Comparison of ENCODE assay signal across 26 cellular contexts in the genomic region with DNA sequence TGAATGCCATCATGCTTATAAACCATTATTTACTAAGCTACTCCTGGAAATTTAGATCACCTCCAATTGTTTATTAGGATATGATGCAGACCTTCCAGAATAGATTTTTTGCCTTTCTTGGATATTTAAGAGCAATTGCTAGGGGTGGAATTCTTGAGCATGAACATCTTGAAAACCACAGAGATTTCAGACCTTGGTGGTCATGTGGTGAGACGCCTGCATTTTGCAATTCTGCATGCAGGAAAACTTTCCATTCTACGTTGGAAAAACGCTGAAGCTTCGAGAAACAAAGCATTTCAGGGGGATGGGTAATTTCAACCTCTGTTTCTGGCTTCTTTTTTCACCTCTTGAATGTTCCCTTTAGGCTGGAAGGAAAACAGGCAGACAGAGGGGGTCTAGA.
DNase-seq lines count a peak whose midpoint lies in the region; ATAC-seq and TF ChIP-seq lines count a peak whose summit lies in the region.
"Had no signal": no experiment of that assay in that cellular context is flagged by ENCODE, and none has a peak within 500 bp of the region (broad histone marks: within the 10 kb centered on the region; RNA-seq: fewer than 3 reads in every experiment).

No MANE protein-coding gene starts in this region.

- 0 out of 2 replicates have a peak overlapping the region, but pooled peaks have one; percentile 7 for H3K4me3 Mint-ChIP-seq in HFFc6
- no peak overlapping the region for H3K4me3 Mint-ChIP-seq in mesothelial cell of epicardium
- no peak overlapping the region for H3K4me3 Mint-ChIP-seq in naive thymus-derived CD4-positive, alpha-beta T cell
- H3K4me3 Mint-ChIP-seq: activated CD8-positive, alpha-beta T cell treated with anti-CD3 and anti-CD28 coated beads for 36 hours; activated naive CD8-positive, alpha-beta T cell; activated T-cell treated with anti-CD3 and anti-CD28 coated beads, Interleukin-2, amount 50 U/mL, for 4 hours; CD8-positive, alpha-beta T cell; immature natural killer cell had no signal

- CTCF ChIA-PET in AG04450 (lab: Charles Lee): interaction anchor here (0.7 to 1.1 kb wide), 2 partner anchors 10 to 529 kb away, joined by 3 read pairs; no protein-coding TSS in a partner anchor
- CTCF ChIA-PET in naive thymus-derived CD4-positive, alpha-beta T cell (lab: Charles Lee): no interaction called here

- no peaks in the 10 kb centered on the region for H3K4me1 ChIP-seq in naive thymus-derived CD4-positive, alpha-beta T cell (ENCODE audit: control insufficient read depth in 2 of 2, insufficient read depth in 2 of 2, low read length in 2 of 2)
- no peaks in the 10 kb centered on the region for H3K4me1 ChIP-seq in ovary (ENCODE audit: insufficient read depth)
- H3K4me1 ChIP-seq: A549, heart left ventricle, uterus had no signal

- H3K27ac Mint-ChIP-seq in HFFc6: peak overlapping the region; percentile 20; the same call in 1 of the 2 replicates
- H3K27ac Mint-ChIP-seq in mesothelial cell of epicardium: peak overlapping the region; percentile 23
- H3K27ac Mint-ChIP-seq in naive thymus-derived CD4-positive, alpha-beta T cell: no peak overlapping the region
- H3K27ac Mint-ChIP-seq: activated CD8-positive, alpha-beta T cell treated with anti-CD3 and anti-CD28 coated beads for 36 hours; activated naive CD8-positive, alpha-beta T cell; CD8-positive, alpha-beta T cell had no signal

- H3K4me1 Mint-ChIP-seq in HFFc6 (ENCODE audit: low read depth) (peaks cover 50% of the 10 kb centered on the region), mesothelial cell of epicardium (peaks cover 27% of the 10 kb centered on the region)
- peaks cover 0 to 9% (median 0%) of the 10 kb centered on the region in 7 donors for H3K4me1 Mint-ChIP-seq in naive thymus-derived CD4-positive, alpha-beta T cell

- POLR2A ChIA-PET in AG04450 (lab: Yijun Ruan, JAX): interaction anchor here (0.6 kb wide), 2 partner anchors 277 to 868 kb away, joined by 4 read pairs; no protein-coding TSS in a partner anchor
- POLR2A ChIA-PET in naive thymus-derived CD4-positive, alpha-beta T cell (lab: Charles Lee): no interaction called here

- H3K9me3 Mint-ChIP-seq in HFFc6 (peaks cover 12% of the 10 kb centered on the region; the same call in 1 of the 2 replicates), mesothelial cell of epicardium (peaks cover 29% of the 10 kb centered on the region)
- peaks cover 2 to 74% (median 27%) of the 10 kb centered on the region in 11 donors for H3K9me3 Mint-ChIP-seq in naive thymus-derived CD4-positive, alpha-beta T cell

- H3K27ac ChIP-seq in AG04450 (ENCODE audit: low read depth, low read length) (no peak overlapping the region), ovary (no peak overlapping the region)
- no peak overlapping the region for H3K27ac ChIP-seq in naive thymus-derived CD4-positive, alpha-beta T cell (ENCODE audit: low read depth, low read length)
- H3K27ac ChIP-seq: A549, heart left ventricle, uterus had no signal

- TF ChIP-seq CTCF in AG04450 (IDR thresholded peaks at IDR 0.05; ENCODE audit: low read depth, low read length) (no peak), HFFc6 (IDR thresholded peaks at IDR 0.05) (no peak), choroid plexus epithelial cell (conservative IDR thresholded peaks at IDR 0.05; ENCODE audit: low read depth, low read length) (no peak), mesothelial cell of epicardium (IDR thresholded peaks at IDR 0.05; ENCODE audit: unreplicated experiment) (no peak), ovary (IDR thresholded peaks at IDR 0.05) (no peak)

- intact Hi-C loops in naive thymus-derived CD4-positive, alpha-beta T cell (cut with micrococcal nuclease): no loop called here
- intact Hi-C loops in ovary (cut with DNase I): no loop called here

- no peaks in the 10 kb centered on the region for H3K9me3 ChIP-seq in AG04450 (ENCODE audit: control insufficient read depth, insufficient read depth, low read length)
- no peaks in the 10 kb centered on the region for H3K9me3 ChIP-seq in naive thymus-derived CD4-positive, alpha-beta T cell (ENCODE audit: control insufficient read depth in 2 of 3, low read length in 3 of 3)
- H3K9me3 ChIP-seq in ovary: no peaks in the 10 kb centered on the region
- H3K9me3 ChIP-seq: A549 had no signal

- peaks cover 2% of the 10 kb centered on the region for H3K27me3 Mint-ChIP-seq in HFFc6 (ENCODE audit: insufficient read depth)
- no peaks in the 10 kb centered on the region for H3K27me3 Mint-ChIP-seq in mesothelial cell of epicardium (ENCODE audit: low read depth)
- no peaks in the 10 kb centered on the region for H3K27me3 Mint-ChIP-seq in naive thymus-derived CD4-positive, alpha-beta T cell
- H3K27me3 Mint-ChIP-seq: activated CD8-positive, alpha-beta T cell treated with anti-CD3 and anti-CD28 coated beads for 36 hours; activated naive CD8-positive, alpha-beta T cell had no signal

- DNase-seq in AG04450 (ENCODE audit: low read depth, low spot score): peak; percentile 47
- DNase-seq in HFFc6: peak; percentile 49
- DNase-seq in choroid plexus epithelial cell (ENCODE audit: low read depth): peak; percentile 96
- no peak for DNase-seq in mesothelial cell of epicardium (ENCODE audit: low spot score in 2 of 2, unreplicated experiment in 2 of 2)
- DNase-seq in T-helper 2 cell: no peak
- DNase-seq in naive thymus-derived CD4-positive, alpha-beta T cell: no peak
- DNase-seq in ovary: no peak
- DNase-seq: activated CD4-positive, CD25-positive, alpha-beta regulatory T cell; activated CD8-positive, alpha-beta T cell treated with anti-CD3 and anti-CD28 coated beads for 36 hours; activated T-cell treated with anti-CD3 and anti-CD28 coated beads, Interleukin-2, amount 50 U/mL, for 4 hours; caudate nucleus; CD8-positive, alpha-beta T cell; DMS79; erythroblast; heart left ventricle; immature natural killer cell; NCI-H2029; NCI-H446; NK-92 treated with Interleukin-12 subunit alpha and Interleukin-12 subunit beta, amount 100 ng/mL, for 24 hours; stimulated activated CD4-positive, alpha-beta T cell treated with anti-CD3 and anti-CD28 coated beads, Interleukin-4, amount 100 ng/mL, for 4 hours; T-helper 9 cell; uterus had no signal

- H3K27me3 ChIP-seq in AG04450 (ENCODE audit: control insufficient read depth, insufficient read depth, low read length) (no peaks in the 10 kb centered on the region), ovary (no peaks in the 10 kb centered on the region)
- H3K27me3 ChIP-seq in naive thymus-derived CD4-positive, alpha-beta T cell (ENCODE audit: control insufficient read depth in 2 of 2, insufficient read depth in 2 of 2, low read length in 2 of 2): no peaks in the 10 kb centered on the region
- H3K27me3 ChIP-seq: heart left ventricle, uterus had no signal

- H3K36me3 ChIP-seq in naive thymus-derived CD4-positive, alpha-beta T cell (ENCODE audit: control insufficient read depth in 2 of 3, insufficient read depth in 3 of 3, low read length in 3 of 3): no peaks in the 10 kb centered on the region
- no peaks in the 10 kb centered on the region for H3K36me3 ChIP-seq in ovary
- H3K36me3 ChIP-seq: heart left ventricle, uterus had no signal

- no peak overlapping the region for H3K4me3 ChIP-seq in AG04450 (ENCODE audit: low read depth, low read length)
- no peak overlapping the region for H3K4me3 ChIP-seq in choroid plexus epithelial cell (ENCODE audit: low read depth, low read length)
- no peak overlapping the region for H3K4me3 ChIP-seq in naive thymus-derived CD4-positive, alpha-beta T cell (ENCODE audit: low read length)
- H3K4me3 ChIP-seq in ovary: no peak overlapping the region
- H3K4me3 ChIP-seq: A549, heart left ventricle, skin epidermis, uterus had no signal

- no peak for ATAC-seq in naive thymus-derived CD4-positive, alpha-beta T cell
- ATAC-seq in GM19324 (IDR thresholded peaks at IDR 0.05; ENCODE audit: low FRiP score, unreplicated experiment): no peak
- ATAC-seq: A549; activated CD8-positive, alpha-beta T cell treated with anti-CD3 and anti-CD28 coated beads for 36 hours; activated T-cell treated with anti-CD3 and anti-CD28 coated beads, Interleukin-2, amount 50 U/mL, for 4 hours; CD8-positive, alpha-beta T cell; heart left ventricle had no signal

- H3K36me3 Mint-ChIP-seq in HFFc6 (ENCODE audit: low read depth) (peaks cover 38% of the 10 kb centered on the region), mesothelial cell of epicardium (peaks cover 15% of the 10 kb centered on the region)
- peaks cover 3 to 89% (median 76%) of the 10 kb centered on the region in 5 donors for H3K36me3 Mint-ChIP-seq in naive thymus-derived CD4-positive, alpha-beta T cell

- no peak for TF ChIP-seq POLR2A in ovary (IDR thresholded peaks at IDR 0.05)

- TF ChIP-seq EP300 in ovary (IDR thresholded peaks at IDR 0.05): no peak

- WGBS in ovary, 3 donors: 14 to 29% (median 24%) methylated on average over 4 of the region's 4 CpGs

Comparison
In these comparisons a context has a peak if more than half of its experiments do, and no peak if none do; other contexts are left out.
1. DNase-seq: peak in AG04450 (single experiment), HFFc6 (single experiment) and choroid plexus epithelial cell (single experiment); none in mesothelial cell of epicardium (0 of 2), T-helper 2 cell (0 of 5), naive thymus-derived CD4-positive, alpha-beta T cell (0 of 9) and ovary (0 of 5).
2. H3K27ac Mint-ChIP-seq: peak in HFFc6 (single experiment) and mesothelial cell of epicardium (single experiment); none in naive thymus-derived CD4-positive, alpha-beta T cell (0 of 9).